In the genomic region with DNA sequence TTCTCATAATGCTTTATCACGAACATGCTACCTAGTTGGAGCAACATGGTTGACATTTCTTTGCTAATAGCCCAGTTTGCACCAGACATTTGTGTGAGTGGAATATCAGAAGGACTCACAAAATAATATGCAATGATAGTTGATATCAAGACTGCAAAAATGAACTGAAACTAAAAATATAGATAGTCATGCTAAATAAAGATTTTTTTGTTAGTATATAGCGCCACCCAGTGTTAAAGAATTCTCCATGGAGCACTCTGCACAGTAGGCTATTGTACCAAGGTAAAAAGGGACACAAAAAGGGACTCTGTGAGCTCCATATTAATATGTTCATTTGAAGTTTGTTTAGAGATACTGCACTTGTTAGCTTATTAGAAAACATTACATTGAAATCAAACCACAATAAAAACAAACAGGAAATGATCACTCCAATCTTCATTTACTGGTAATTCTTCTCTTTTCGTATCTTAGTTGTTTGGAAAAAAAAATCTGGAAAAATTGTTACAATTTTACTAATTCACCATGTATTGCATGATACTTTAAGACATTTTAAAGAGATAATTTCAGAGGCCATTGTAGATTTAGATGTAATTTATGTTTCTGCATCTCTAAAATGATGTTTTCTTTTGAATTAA, we compare ENCODE assay signal across 8 cellular contexts.
DNase-seq lines count a peak whose midpoint lies in the region; ATAC-seq and TF ChIP-seq lines count a peak whose summit lies in the region.

No MANE protein-coding gene starts in this region.

- no peak overlapping the region for H3K4me3 Mint-ChIP-seq in immature natural killer cell

- no peak overlapping the region for H3K27ac Mint-ChIP-seq in immature natural killer cell

- peak; percentile 22 for TF ChIP-seq CTCF in GM12865 (IDR thresholded peaks at IDR 0.05; ENCODE audit: insufficient read depth, low read depth, low read length, missing control alignments)

- no peaks in the 10 kb centered on the region for H3K4me1 Mint-ChIP-seq in immature natural killer cell

- peaks cover 3 to 36% (median 7%) of the 10 kb centered on the region in 6 donors for H3K9me3 Mint-ChIP-seq in immature natural killer cell

- H3K36me3 ChIP-seq in SK-N-MC (ENCODE audit: insufficient read depth, low read length): no peaks in the 10 kb centered on the region
- no peaks in the 10 kb centered on the region for H3K36me3 ChIP-seq in skeletal muscle tissue (ENCODE audit: control insufficient read depth in 3 of 3, insufficient read depth in 3 of 3, low read length in 3 of 3)

- H3K27me3 ChIP-seq in skeletal muscle tissue (ENCODE audit: control insufficient read depth in 3 of 3, insufficient read depth in 3 of 3, low read length in 3 of 3): no peaks in the 10 kb centered on the region

- H3K27ac ChIP-seq in SK-N-MC (no peak overlapping the region), skeletal muscle tissue (ENCODE audit: low read depth, low read length) (no peak overlapping the region)

- DNase-seq in GM12865 (ENCODE audit: low read depth): peak; percentile 1
- DNase-seq in LoVo (ENCODE audit: low spot score): peak; percentile 36
- peak; percentile 72 for DNase-seq in SK-N-MC (ENCODE audit: low read depth, low spot score)
- DNase-seq in globus pallidus (ENCODE audit: low spot score): peak; percentile 75
- no peak for DNase-seq in immature natural killer cell

- no peak for ATAC-seq in HG03196 (IDR thresholded peaks at IDR 0.05; ENCODE audit: unreplicated experiment)
- no peak for ATAC-seq in HG02571 (IDR thresholded peaks at IDR 0.05; ENCODE audit: unreplicated experiment)

- no peaks in the 10 kb centered on the region for H3K36me3 Mint-ChIP-seq in immature natural killer cell

- H3K27me3 Mint-ChIP-seq in immature natural killer cell (ENCODE audit: low read depth in 3 of 3): no peaks in the 10 kb centered on the region

- no peaks in the 10 kb centered on the region for H3K4me1 ChIP-seq in skeletal muscle tissue (ENCODE audit: control insufficient read depth in 3 of 3, insufficient read depth in 3 of 3, low read length in 3 of 3)

- no peak overlapping the region for H3K9ac ChIP-seq in SK-N-MC (ENCODE audit: insufficient read length)
- H3K9ac ChIP-seq in skeletal muscle tissue (ENCODE audit: low read depth in 1 of 3, low read length in 3 of 3): no peak overlapping the region

- H3K9me3 ChIP-seq in SK-N-MC (ENCODE audit: low read depth, low read length) (no peaks in the 10 kb centered on the region), skeletal muscle tissue (ENCODE audit: control insufficient read depth in 3 of 3, low read length in 3 of 3) (no peaks in the 10 kb centered on the region)

- H3K4me3 ChIP-seq in GM12865 (ENCODE audit: low read depth, low read length) (no peak overlapping the region), SK-N-MC (peak overlapping the region; percentile 70), skeletal muscle tissue (ENCODE audit: low read length in 3 of 3) (peak overlapping the region; percentile 22 to 49 (median 46))

Comparison
In these comparisons a context has a peak if more than half of its experiments do, and no peak if none do; other contexts are left out.
1. DNase-seq: peak in GM12865 (single experiment), LoVo (single experiment), SK-N-MC (single experiment) and globus pallidus (single experiment); none in immature natural killer cell (0 of 3).